8 cellular contexts compared by ENCODE assay signal in genomic region chr7:92834661-92835139, GRCh38. TPM values are rescaled to one million over a fixed set of nuclear protein-coding genes. Genes with fewer than 3 reads are reported as not detected.
DNase-seq lines count a peak whose midpoint lies in the region; ATAC-seq, FAIRE-seq and TF ChIP-seq lines count a peak whose summit lies in the region.

No MANE protein-coding gene starts in this region.

- H3K9ac ChIP-seq in keratinocyte (ENCODE audit: control insufficient read depth, extremely low read depth, insufficient read depth, low read length) = peak overlapping the region; percentile 90

- peak overlapping the region; percentile 93 for H3K4me2 ChIP-seq in keratinocyte (ENCODE audit: control insufficient read depth, extremely low read depth, insufficient read depth, low read depth, low read length)

- H3K27me3 Mint-ChIP-seq in stimulated activated naive CD8-positive, alpha-beta T cell treated with anti-CD3 and anti-CD28 coated beads, Interleukin-15, Interleukin-2, amounts not matched to agents 100 ng/mL and 50 ng/mL, for 24 hours = peaks cover 6% of the 10 kb centered on the region

- DNase-seq in GM10248 (ENCODE audit: extremely low spot score) (peak; percentile 25), NB4 (ENCODE audit: low read depth) (peak; percentile 39), body of pancreas (peak; percentile 25 to 41 (median 32)), keratinocyte (ENCODE audit: low read depth, low spot score) (no peak), NCI-H1436 (lab: John Stamatoyannopoulos, UW) (no peak), islet precursor cell (no peak)

- no peaks in the 10 kb centered on the region for H3K9me1 ChIP-seq in keratinocyte (ENCODE audit: control insufficient read depth, extremely low read depth, insufficient read depth, low read length)

- H3K27ac ChIP-seq in body of pancreas (peak overlapping the region; percentile 82 to 90 (median 85)), keratinocyte (ENCODE audit: control insufficient read depth, insufficient read depth, low read length) (peak overlapping the region; percentile 91)

- no peak overlapping the region for H2AFZ ChIP-seq in keratinocyte (ENCODE audit: control insufficient read depth, low read length)

- H3K4me1 ChIP-seq in body of pancreas = peaks cover 26% of the 10 kb centered on the region
- peaks cover 38% of the 10 kb centered on the region for H3K4me1 ChIP-seq in keratinocyte (ENCODE audit: control insufficient read depth, extremely low read depth, insufficient read depth, low read length)

- no peaks in the 10 kb centered on the region for H3K36me3 ChIP-seq in body of pancreas (replicated peaks in 1 of 2; ENCODE audit: insufficient read depth in 1 of 2, low read depth in 2 of 2)
- H3K36me3 ChIP-seq in keratinocyte (ENCODE audit: control insufficient read depth in 2 of 2, extremely low read depth in 1 of 2, insufficient read depth in 2 of 2, low read length in 2 of 2) = peaks cover 3 to 23% of the 10 kb centered on the region in 2 experiments

- POLR2A ChIA-PET in GM10248 (lab: Yijun Ruan, JAX) = no interaction called here

- H3K9me3 ChIP-seq in body of pancreas (no peaks in the 10 kb centered on the region), keratinocyte (ENCODE audit: control insufficient read depth, low read depth, low read length) (no peaks in the 10 kb centered on the region)

- CTCF ChIA-PET in GM10248 (lab: Yijun Ruan, JAX) = interaction anchor here (1.5 to 3.3 kb wide), 2 partner anchors 136 to 182 kb away, joined by 3 to 20 read pairs; no protein-coding TSS in a partner anchor

- ATAC-seq in body of pancreas (peak; percentile 4), GM18502 (IDR thresholded peaks at IDR 0.05; ENCODE audit: poor library complexity, unreplicated experiment) (no peak)

- no peaks in the 10 kb centered on the region for H3K9me3 Mint-ChIP-seq in stimulated activated naive CD8-positive, alpha-beta T cell treated with anti-CD3 and anti-CD28 coated beads, Interleukin-15, Interleukin-2, amounts not matched to agents 100 ng/mL and 50 ng/mL, for 24 hours

- H3K27me3 ChIP-seq in body of pancreas (no peaks in the 10 kb centered on the region), keratinocyte (ENCODE audit: control insufficient read depth, extremely low read depth, insufficient read depth, low read length) (no peaks in the 10 kb centered on the region)

- peaks cover 71% of the 10 kb centered on the region for H3K79me2 ChIP-seq in keratinocyte (ENCODE audit: control insufficient read depth, insufficient read depth, low read length)

- no peaks in the 10 kb centered on the region for H4K20me1 ChIP-seq in keratinocyte (ENCODE audit: control insufficient read depth, extremely low read depth, insufficient read depth, low read length)

- WGBS in body of pancreas, 2 donors = 0 to 1% methylated on average over 33 to 35 of the region's 35 CpGs

- peaks cover 50% of the 10 kb centered on the region for H3K36me3 Mint-ChIP-seq in stimulated activated naive CD8-positive, alpha-beta T cell treated with anti-CD3 and anti-CD28 coated beads, Interleukin-15, Interleukin-2, amounts not matched to agents 100 ng/mL and 50 ng/mL, for 24 hours (ENCODE audit: low read depth)

- H3K4me3 ChIP-seq in NB4 (ENCODE audit: low read depth, low read length) (peak overlapping the region; percentile 68), body of pancreas (peak overlapping the region; percentile 78 to 88), keratinocyte (ENCODE audit: control insufficient read depth in 2 of 3, extremely low read depth in 1 of 3, insufficient read depth in 2 of 3, low read depth in 1 of 3, low read length in 3 of 3) (peak overlapping the region; percentile 58 to 94 (median 88))

- peak overlapping the region; percentile 94 for H3K4me3 Mint-ChIP-seq in stimulated activated naive CD8-positive, alpha-beta T cell treated with anti-CD3 and anti-CD28 coated beads, Interleukin-15, Interleukin-2, amounts not matched to agents 100 ng/mL and 50 ng/mL, for 24 hours

- TF ChIP-seq CTCF in GM10248 (IDR thresholded peaks at IDR 0.05; ENCODE audit: control extremely low read depth, extremely low read depth, low read depth, missing control alignments) = no peak
- no peak for TF ChIP-seq CTCF in NB4 (IDR thresholded peaks at IDR 0.05; ENCODE audit: low read depth, low read length)
- no peak for TF ChIP-seq CTCF in body of pancreas (IDR thresholded peaks at IDR 0.05)
- no peak for TF ChIP-seq CTCF in keratinocyte (optimal IDR thresholded peaks at IDR 0.05 in 1 of 3, IDR thresholded peaks at IDR 0.05 in 1 of 3, conservative IDR thresholded peaks at IDR 0.05 in 1 of 3; ENCODE audit: extremely low read depth in 1 of 3, insufficient read depth in 2 of 3, low read length in 3 of 3)

- peak overlapping the region; percentile 95 for H3K27ac Mint-ChIP-seq in stimulated activated naive CD8-positive, alpha-beta T cell treated with anti-CD3 and anti-CD28 coated beads, Interleukin-15, Interleukin-2, amounts not matched to agents 100 ng/mL and 50 ng/mL, for 24 hours

- intact Hi-C loops in body of pancreas (cut with DNase I) = loop anchor here (10.0 kb wide), 2 partner anchors 140 to 210 kb away; no protein-coding TSS in a partner anchor

- dilution Hi-C loops in keratinocyte (cut with MboI; ENCODE audit: extremely low pct_ligation_motif_present, low sequenced_read_pairs) = no loop called here

- H3K4me1 Mint-ChIP-seq in stimulated activated naive CD8-positive, alpha-beta T cell treated with anti-CD3 and anti-CD28 coated beads, Interleukin-15, Interleukin-2, amounts not matched to agents 100 ng/mL and 50 ng/mL, for 24 hours (ENCODE audit: low read depth) = peaks cover 40% of the 10 kb centered on the region

- TF ChIP-seq POLR2A in NB4 (IDR thresholded peaks at IDR 0.05; ENCODE audit: extremely low read depth, insufficient read length) (no peak), body of pancreas (IDR thresholded peaks at IDR 0.05) (no peak)

- no peak for FAIRE-seq in keratinocyte (lab: Jason Lieb, UNC)

RNA-seq across cellular contexts. Expression of gene CDK6, which starts 1.7 kb away (rescaled TPM):
- total RNA-seq in body of pancreas = 10 to 100 TPM; 32.6 to 35.0 TPM
- polyA plus RNA-seq in keratinocyte = 39.1 to 68.6 TPM (median 53.5 TPM) in 3 replicates
- 14.0 TPM for polyA plus RNA-seq in keratinocyte (2011; ENCODE audit: low read depth)
- 36.9 and 54.9 TPM in 2 replicates for polyA plus RNA-seq in keratinocyte (2011; cell fraction: cytosol; rRNA removed)
- 83.0 and 86.9 TPM in 2 replicates for polyA plus RNA-seq in keratinocyte (2011; cell fraction: nucleus; rRNA removed)
- 16.7 and 45.7 TPM in 2 replicates for polyA plus RNA-seq in keratinocyte (2012; ENCODE audit: low replicate concordance)
- polyA minus RNA-seq in keratinocyte = 147 to 201 TPM (median 184 TPM) in 3 replicates
- polyA minus RNA-seq in keratinocyte (2011; cell fraction: cytosol; rRNA and poly(A)+ RNA removed) = 165 TPM
- polyA minus RNA-seq in keratinocyte (2011; cell fraction: nucleus; rRNA and poly(A)+ RNA removed) = 224 and 339 TPM in 2 replicates

Comparison
In these comparisons a context has a peak if more than half of its experiments do, and no peak if none do; other contexts are left out.
1. DNase-seq: peak in GM10248 (single experiment), NB4 (single experiment) and body of pancreas (4 of 4); none in keratinocyte (single experiment), NCI-H1436 (single experiment) and islet precursor cell (single experiment).
2. Peak in every context shown above with its lines, with median percentiles within 50 percentile points of each other: H3K4me3 ChIP-seq.